In the genomic region with DNA sequence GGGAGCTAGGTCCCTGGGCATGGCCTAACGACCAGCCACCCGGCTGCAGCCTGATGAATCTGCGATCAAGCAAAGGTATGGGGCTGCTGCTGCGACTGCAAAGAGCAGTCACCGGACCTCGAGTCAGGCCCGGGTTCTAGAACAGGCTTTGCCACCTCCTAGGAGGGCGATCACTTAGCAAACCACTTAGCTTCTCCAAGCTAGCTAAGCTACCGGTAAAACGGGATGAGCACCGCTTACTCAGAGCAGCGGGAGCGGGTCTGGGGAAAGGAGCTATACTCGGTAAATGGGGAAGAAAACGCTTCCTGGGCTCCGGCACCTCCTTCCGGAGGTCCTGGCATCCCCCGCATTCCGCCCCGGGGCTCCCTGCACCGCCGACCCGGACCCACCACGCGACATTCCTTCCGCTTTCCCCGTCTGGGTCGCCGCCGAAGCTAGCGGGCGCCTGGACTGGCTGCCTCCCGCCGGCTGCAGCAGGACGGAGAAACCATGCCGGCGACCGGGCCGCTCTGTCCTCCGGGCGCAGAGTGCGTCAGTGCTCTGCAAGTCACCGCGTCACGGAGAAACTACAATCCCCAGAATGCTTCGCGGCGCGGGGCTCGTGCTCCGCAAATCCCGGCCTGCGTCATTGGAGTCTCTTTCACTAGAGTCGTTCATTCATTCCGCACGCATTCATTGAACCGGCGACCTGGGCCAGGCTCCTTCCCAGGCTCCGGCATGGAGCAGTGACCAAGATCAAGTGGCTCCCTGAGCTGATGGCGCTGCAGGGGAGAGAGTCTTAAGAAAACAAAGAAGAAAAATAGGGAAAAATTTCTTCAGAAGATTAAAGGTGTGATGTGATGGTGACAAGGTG, we compare ENCODE assay signal across 8 cellular contexts. TPM values are rescaled to one million over a fixed set of nuclear protein-coding genes. Genes with fewer than 3 reads are reported as not detected.
DNase-seq lines count a peak whose midpoint lies in the region; ATAC-seq and TF ChIP-seq lines count a peak whose summit lies in the region.

Gene LSM10 (minus strand): TSS at position 531 of the 853 bp plus-strand sequence. CDS start 3,779 bp downstream, outside the sequence.

- TF ChIP-seq POLR2A in suprapubic skin (IDR thresholded peaks at IDR 0.05), result peak; percentile 78 to 84

- H3K4me3 ChIP-seq in GM06990 (replicated peaks; ENCODE audit: low read depth, low read length) (peak within 1 kb of the TSS; percentile 81), suprapubic skin (peak within 1 kb of the TSS; percentile 80)

- H3K4me1 ChIP-seq in suprapubic skin, result peaks cover 27% of the 10 kb centered on the region

- peak within 1 kb of the TSS; percentile 92 for H3K27ac ChIP-seq in suprapubic skin

- ATAC-seq in HG02610 (IDR thresholded peaks at IDR 0.05; ENCODE audit: unreplicated experiment) (peak; percentile 82), SK-N-SH treated with all-trans-retinoic acid at 6 μM for 48 hours (peak; percentile 97)

- H3K27me3 ChIP-seq in GM06990 (replicated peaks; ENCODE audit: control insufficient read depth, insufficient read depth, low read length), result no peaks in the 10 kb centered on the region
- H3K27me3 ChIP-seq in suprapubic skin, result no peaks in the 10 kb centered on the region

- TF ChIP-seq EP300 in suprapubic skin (IDR thresholded peaks at IDR 0.05), result no peak

- peak; percentile 90 for DNase-seq in GM06990 (ENCODE audit: extremely low read depth, insufficient read length)
- DNase-seq in NCI-H1092 treated with DMSO at 0.1 percent for 48 hours (lab: John Stamatoyannopoulos, UW), result peak; percentile 91
- DNase-seq in activated naive CD4-positive, alpha-beta T cell treated with anti-CD3 and anti-CD28 coated beads, Interleukin-2, amount 50 U/mL, for 16 hours, result peak; percentile 90
- peak; percentile 89 for DNase-seq in germinal center (ENCODE audit: low spot score)
- peak; percentile 90 for DNase-seq in occipital lobe (lab: John Stamatoyannopoulos, UW)
- peak; percentile 97 for DNase-seq in suprapubic skin (ENCODE audit: low spot score in 2 of 2)

- no peaks in the 10 kb centered on the region for H3K9me3 ChIP-seq in suprapubic skin

- 2% methylated on average over 22 of the region's 60 CpGs for WGBS in suprapubic skin

- H3K36me3 ChIP-seq in GM06990 (ENCODE audit: control insufficient read depth, insufficient read depth, low read length), result peaks cover 6% of the 10 kb centered on the region
- H3K36me3 ChIP-seq in suprapubic skin, result peaks cover 13% of the 10 kb centered on the region

- no peak for TF ChIP-seq CTCF in GM06990 (IDR thresholded peaks at IDR 0.05; ENCODE audit: insufficient read depth, low read length, poor library complexity, severe bottlenecking)
- no peak for TF ChIP-seq CTCF in suprapubic skin (IDR thresholded peaks at IDR 0.05)

TF ChIP-seq in SK-N-SH treated with all-trans-retinoic acid at 6 μM for 48 hours, 23 proteins besides CTCF, POLR2A, EP300 and RAD21:
- TF ChIP-seq CSDC2 (CRISPR knock-in tag; IDR thresholded peaks at IDR 0.05), result no peak
- TF ChIP-seq TCF4 (CRISPR knock-in tag; IDR thresholded peaks at IDR 0.05; ENCODE audit: borderline replicate concordance), result no peak
- TF ChIP-seq ZFP30 (CRISPR knock-in tag; IDR thresholded peaks at IDR 0.05), result no peak
- peak; percentile 42; the same call in 1 of the 2 replicates for TF ChIP-seq ZFP3 (CRISPR knock-in tag; IDR thresholded peaks at IDR 0.05)

RNA-seq across cellular contexts. Expression of gene LSM10, which starts in this region (rescaled TPM):
- total RNA-seq in occipital lobe (3.1 TPM), suprapubic skin (10 to 100 TPM; 19.2 to 22.6 (median 21.4) TPM)

Comparison
In these comparisons a context has a peak if more than half of its experiments do, and no peak if none do; other contexts are left out.
1. Peak in every context shown above with its lines: DNase-seq, ATAC-seq, H3K4me3 ChIP-seq and H3K27ac ChIP-seq.